In genomic region chr10:57645108-57645507, GRCh38 we compare ENCODE assay signal across 2 cellular contexts.
DNase-seq lines count a peak whose midpoint lies in the region; ATAC-seq, FAIRE-seq and TF ChIP-seq lines count a peak whose summit lies in the region.
"Not testable (repeated sequence)": the region's sequence is repeated elsewhere in the genome, so short reads cannot be mapped to it uniquely, and the experiment has no call there.

No MANE protein-coding gene starts in this region.

- WGBS in A549 (ENCODE audit: missing lambda C conversion rate) = 39% methylated on average over 3 of the region's 3 CpGs
- WGBS in HepG2 (ENCODE audit: low lambda C conversion rate) = 8% methylated on average over 3 of the region's 3 CpGs

- TF ChIP-seq RAD21 in A549 (conservative IDR thresholded peaks at IDR 0.05 in 1 of 2, IDR thresholded peaks at IDR 0.05 in 1 of 2); HepG2 (CRISPR knock-in tag; IDR thresholded peaks at IDR 0.05): not testable (repeated sequence)

- H3K4me3 ChIP-seq in A549; HepG2 (replicated peaks in 1 of 3; ENCODE audit: insufficient read depth in 1 of 3, low read depth in 2 of 3, low read length in 3 of 3): not testable (repeated sequence)

- FAIRE-seq in A549 (lab: Jason Lieb, UNC); HepG2 (lab: Jason Lieb, UNC): not testable (repeated sequence)

- H3K9me3 ChIP-seq in A549; HepG2 (ENCODE audit: low read length): not testable (repeated sequence)

- H3K79me2 ChIP-seq in HepG2 (ENCODE audit: insufficient read depth, low read length) = not testable (repeated sequence)

- not testable (repeated sequence) for TF ChIP-seq POLR2A in A549 (IDR thresholded peaks at IDR 0.05; ENCODE audit: low read length); HepG2 (IDR thresholded peaks at IDR 0.05; ENCODE audit: insufficient read depth in 1 of 2, low read depth in 2 of 2, low read length in 2 of 2)

- H3K27me3 ChIP-seq in HepG2 (ENCODE audit: control insufficient read depth in 1 of 2, insufficient read depth in 2 of 2, low read length in 2 of 2) = not testable (repeated sequence)

- H4K20me1 ChIP-seq in HepG2 (ENCODE audit: insufficient read depth, low read length) = not testable (repeated sequence)

- TF ChIP-seq EP300 in A549 (IDR thresholded peaks at IDR 0.05); HepG2 (IDR thresholded peaks at IDR 0.05; ENCODE audit: low read depth in 2 of 2, low read length in 2 of 2); HepG2 (CRISPR knock-in tag; IDR thresholded peaks at IDR 0.05; ENCODE audit: borderline replicate concordance): not testable (repeated sequence)

- DNase-seq in A549 (ENCODE audit: low read depth in 1 of 2, low spot score in 1 of 2); HepG2 (ENCODE audit: low spot score): not testable (repeated sequence)

- not testable (repeated sequence) for H3K9ac ChIP-seq in HepG2 (ENCODE audit: insufficient read depth, low read depth, low read length)

- POLR2A ChIA-PET in A549 (lab: Yijun Ruan, JAX); HepG2 (lab: Yijun Ruan, JAX): not testable (repeated sequence)

- not testable (repeated sequence) for BruUV-seq in HepG2 (replicated peaks; lab: Mats Ljungman, UMichigan)

- not testable (repeated sequence) for H3K36me3 ChIP-seq in HepG2 (replicated peaks in 1 of 2; ENCODE audit: control insufficient read depth in 1 of 2, insufficient read depth in 2 of 2, low read length in 2 of 2)

- intact Hi-C loops in HepG2 (cut with micrococcal nuclease; ENCODE audit: unreplicated experiment) = not testable (repeated sequence)

- not testable (repeated sequence) for H2AFZ ChIP-seq in HepG2 (ENCODE audit: low read length)

- not testable (repeated sequence) for ATAC-seq in A549, HepG2

- H3K4me1 ChIP-seq in A549; HepG2 (ENCODE audit: insufficient read depth, low read length): not testable (repeated sequence)

- CTCF ChIA-PET in A549 (lab: Yijun Ruan, JAX) = interaction anchor here (3.9 kb wide), 1 partner anchor 13 kb away, joined by 20 read pairs; no protein-coding TSS in a partner anchor
- CTCF ChIA-PET in HepG2 (lab: Yijun Ruan, JAX; ENCODE audit: low intra/inter-chr PET ratio, low total read pairs) = not testable (repeated sequence)

- not testable (repeated sequence) for H3K4me2 ChIP-seq in A549; HepG2 (ENCODE audit: low read depth, low read length)

- in situ Hi-C loops in HepG2 (cut with HindIII; ENCODE audit: extremely low pct_ligation_motif_present, low pct_unique_long_range_greater_than_20kb) = not testable (repeated sequence)

- not testable (repeated sequence) for TF ChIP-seq CTCF in A549 (IDR thresholded peaks at IDR 0.05); HepG2 (CRISPR knock-in tag; IDR thresholded peaks at IDR 0.05)

- H3K27ac ChIP-seq in A549; HepG2 (ENCODE audit: extremely low read length, insufficient read depth, low read length): not testable (repeated sequence)

TF ChIP-seq in A549, 52 proteins besides CTCF, POLR2A, EP300 and RAD21:
- TF ChIP-seq MAFK (IDR thresholded peaks at IDR 0.05; ENCODE audit: partially characterized antibody) = peak; percentile 60

TF ChIP-seq in HepG2, 621 proteins besides CTCF, POLR2A, EP300 and RAD21:
- peak; percentile 43; the same call in 1 of the 2 replicates for TF ChIP-seq MAFF (IDR thresholded peaks at IDR 0.05; ENCODE audit: low read depth, low read length)
- TF ChIP-seq MAFK (conservative IDR thresholded peaks at IDR 0.05 in 1 of 2, IDR thresholded peaks at IDR 0.05 in 1 of 2; ENCODE audit: low read length in 2 of 2) = peak; percentile 35 to 51
